ENCODE assay signal across 9 cellular contexts in genomic region chr2:44952143-44952805, GRCh38. TPM values are rescaled to one million over a fixed set of nuclear protein-coding genes. Genes with fewer than 3 reads are reported as not detected.
DNase-seq lines count a peak whose midpoint lies in the region; ATAC-seq, FAIRE-seq and TF ChIP-seq lines count a peak whose summit lies in the region.
"Had no signal": no experiment of that assay in that cellular context is flagged by ENCODE, and none has a peak within 500 bp of the region (broad histone marks: within the 10 kb centered on the region; RNA-seq: fewer than 3 reads in every experiment).

No MANE protein-coding gene starts in this region.

- H3K9me1 ChIP-seq in keratinocyte (ENCODE audit: control insufficient read depth, extremely low read depth, insufficient read depth, low read length) = no peaks in the 10 kb centered on the region

- no peak for ATAC-seq in HG02678 (IDR thresholded peaks at IDR 0.05; ENCODE audit: unreplicated experiment)
- no peak for ATAC-seq in GM19328 (IDR thresholded peaks at IDR 0.05; ENCODE audit: unreplicated experiment)

- CTCF ChIA-PET in HEK293 (lab: Yijun Ruan, JAX) = interaction anchor here (0.6 to 0.7 kb wide), 3 partner anchors 456 to 1233 kb away, joined by 3 to 5 read pairs (median 3); no protein-coding TSS in a partner anchor

- H3K36me3 ChIP-seq in HEK293 (ENCODE audit: control insufficient read depth in 2 of 2, insufficient read depth in 1 of 2, low read length in 2 of 2) = no peaks in the 10 kb centered on the region
- H3K36me3 ChIP-seq in breast epithelium = no peaks in the 10 kb centered on the region
- no peaks in the 10 kb centered on the region for H3K36me3 ChIP-seq in keratinocyte (ENCODE audit: control insufficient read depth in 2 of 2, extremely low read depth in 1 of 2, insufficient read depth in 2 of 2, low read length in 2 of 2)

- peaks cover 3% of the 10 kb centered on the region for H3K4me1 ChIP-seq in HEK293 (ENCODE audit: control insufficient read depth, insufficient read depth, low read length)
- peaks cover 3 to 7% of the 10 kb centered on the region in 2 donors for H3K4me1 ChIP-seq in breast epithelium
- H3K4me1 ChIP-seq in keratinocyte (ENCODE audit: control insufficient read depth, extremely low read depth, insufficient read depth, low read length) = peaks cover 16% of the 10 kb centered on the region

- no peak overlapping the region for H3K4me3 ChIP-seq in HEK293 (ENCODE audit: low read depth, low read length)
- peak overlapping the region; percentile 34 to 64 (median 39) for H3K4me3 ChIP-seq in breast epithelium
- peak overlapping the region; percentile 11 to 65 (median 39) for H3K4me3 ChIP-seq in keratinocyte (ENCODE audit: control insufficient read depth in 2 of 3, extremely low read depth in 1 of 3, insufficient read depth in 2 of 3, low read depth in 1 of 3, low read length in 3 of 3)

- no peak overlapping the region for H2AFZ ChIP-seq in keratinocyte (ENCODE audit: control insufficient read depth, low read length)

- no peaks in the 10 kb centered on the region for H4K20me1 ChIP-seq in keratinocyte (ENCODE audit: control insufficient read depth, extremely low read depth, insufficient read depth, low read length)

- POLR2A ChIA-PET in HEK293 (lab: Yijun Ruan, JAX) = no interaction called here

- intact Hi-C loops in breast epithelium (cut with DNase I; ENCODE audit: low total_unique reads) = no loop called here

- H3K9ac ChIP-seq in keratinocyte (ENCODE audit: control insufficient read depth, extremely low read depth, insufficient read depth, low read length) = no peak overlapping the region

- dilution Hi-C loops in keratinocyte (cut with MboI; ENCODE audit: extremely low pct_ligation_motif_present, low sequenced_read_pairs) = loop anchor here (25.0 kb wide), 1 partner anchor 465 kb away; no protein-coding TSS in a partner anchor

- H3K79me2 ChIP-seq in keratinocyte (ENCODE audit: control insufficient read depth, insufficient read depth, low read length) = no peaks in the 10 kb centered on the region

- FAIRE-seq in keratinocyte (lab: Jason Lieb, UNC) = no peak

- H3K4me2 ChIP-seq in keratinocyte (ENCODE audit: control insufficient read depth, extremely low read depth, insufficient read depth, low read depth, low read length) = peak overlapping the region; percentile 83

- TF ChIP-seq POLR2A in breast epithelium (IDR thresholded peaks at IDR 0.05) = no peak

- no peak for TF ChIP-seq CTCF in HEK293 (tag by site-specific recombination; IDR thresholded peaks at IDR 0.05)
- peak in 2 of 3 donors; percentile 23 to 29 for TF ChIP-seq CTCF in breast epithelium (IDR thresholded peaks at IDR 0.05)
- TF ChIP-seq CTCF in keratinocyte (optimal IDR thresholded peaks at IDR 0.05 in 1 of 3, IDR thresholded peaks at IDR 0.05 in 1 of 3, conservative IDR thresholded peaks at IDR 0.05 in 1 of 3; ENCODE audit: extremely low read depth in 1 of 3, insufficient read depth in 2 of 3, low read length in 3 of 3) = peak; percentile 57 to 85 (median 73)

- H3K27ac ChIP-seq in HEK293 (ENCODE audit: extremely low read depth, low read depth, low read length) = no peak overlapping the region
- H3K27ac ChIP-seq in breast epithelium = no peak overlapping the region
- no peak overlapping the region for H3K27ac ChIP-seq in keratinocyte (ENCODE audit: control insufficient read depth, insufficient read depth, low read length)

- no peaks in the 10 kb centered on the region for H3K9me3 ChIP-seq in HEK293 (ENCODE audit: control insufficient read depth, insufficient read depth, low read depth, low read length)
- no peaks in the 10 kb centered on the region for H3K9me3 ChIP-seq in breast epithelium
- no peaks in the 10 kb centered on the region for H3K9me3 ChIP-seq in keratinocyte (ENCODE audit: control insufficient read depth, low read depth, low read length)

- DNase-seq in EH (ENCODE audit: low read depth) = peak; percentile 54
- peak; percentile 66 for DNase-seq in NCI-H526 treated with DMSO at 0.1 percent for 48 hours (lab: John Stamatoyannopoulos, UW)
- DNase-seq in breast epithelium (ENCODE audit: low spot score in 2 of 2) = no peak
- no peak for DNase-seq in keratinocyte (ENCODE audit: low read depth, low spot score)
- peak; percentile 18 to 27 for DNase-seq in stimulated activated CD8-positive, alpha-beta memory T cell treated with anti-CD3 and anti-CD28 coated beads, Interleukin-15, amount 100 ng/mL, for 48 hours (ENCODE audit: low read depth in 2 of 2)

- H3K27me3 ChIP-seq in breast epithelium (peaks cover 2 to 74% of the 10 kb centered on the region in 2 donors), keratinocyte (ENCODE audit: control insufficient read depth, extremely low read depth, insufficient read depth, low read length) (peaks cover 67% of the 10 kb centered on the region)

TF ChIP-seq in HEK293, 187 proteins besides CTCF, POLR2A, EP300 and RAD21:
- peak; percentile 4; the same call in 1 of the 2 replicates for TF ChIP-seq ZNF654 (tag by site-specific recombination; IDR thresholded peaks at IDR 0.05; ENCODE audit: low read depth)
- TF ChIP-seq ZNF335 (tag by site-specific recombination; conservative IDR thresholded peaks at IDR 0.05) = peak; percentile 70; the same call in 1 of the 2 replicates
- no peak for TF ChIP-seq ZNF830 (tag by site-specific recombination; IDR thresholded peaks at IDR 0.05; ENCODE audit: low read depth)

RNA-seq across cellular contexts. Expression of gene SIX3, which starts 10.8 kb away (rescaled TPM):
- total RNA-seq in breast epithelium = not detected
- not detected in 3 replicates for polyA plus RNA-seq in keratinocyte
- polyA plus RNA-seq in keratinocyte (2011; ENCODE audit: low read depth) = not detected
- polyA plus RNA-seq in keratinocyte (2011; cell fraction: cytosol; rRNA removed) = not detected in 2 replicates
- not detected in 2 replicates for polyA plus RNA-seq in keratinocyte (2011; cell fraction: nucleus; rRNA removed)
- not detected in 2 replicates for polyA plus RNA-seq in keratinocyte (2012; ENCODE audit: low replicate concordance)
- polyA minus RNA-seq in keratinocyte = not detected in 3 replicates
- not detected for polyA minus RNA-seq in keratinocyte (2011; cell fraction: cytosol; rRNA and poly(A)+ RNA removed)
- not detected in 2 replicates for polyA minus RNA-seq in keratinocyte (2011; cell fraction: nucleus; rRNA and poly(A)+ RNA removed)

RNA-seq across cellular contexts. Expression of gene SIX2, which starts 57.0 kb away (rescaled TPM):
- total RNA-seq in breast epithelium = 1 to 10 TPM in 2 of 3 donors, under 1 TPM in 1; 0.98 to 3.5 (median 1.5) TPM
- polyA plus RNA-seq in keratinocyte = not detected in 3 replicates
- polyA plus RNA-seq in keratinocyte (2011; ENCODE audit: low read depth) = not detected
- polyA plus RNA-seq in keratinocyte (2011; cell fraction: cytosol; rRNA removed) = 0.02 and 0.03 TPM in 2 replicates
- not detected in 2 replicates for polyA plus RNA-seq in keratinocyte (2011; cell fraction: nucleus; rRNA removed)
- not detected in 2 replicates for polyA plus RNA-seq in keratinocyte (2012; ENCODE audit: low replicate concordance)
- not detected in 3 replicates for polyA minus RNA-seq in keratinocyte
- polyA minus RNA-seq in keratinocyte (2011; cell fraction: cytosol; rRNA and poly(A)+ RNA removed) = not detected
- 0.32 TPM in 1 of 2 replicates, not detected in the other for polyA minus RNA-seq in keratinocyte (2011; cell fraction: nucleus; rRNA and poly(A)+ RNA removed)
- total RNA-seq: activated CD8-positive, alpha-beta memory T cell treated with anti-CD3 and anti-CD28 coated beads for 36 hours had no signal

Comparison
In these comparisons a context has a peak if more than half of its experiments do, and no peak if none do; other contexts are left out.
1. DNase-seq: peak in EH (single experiment), NCI-H526 treated with DMSO at 0.1 percent for 48 hours (single experiment) and stimulated activated CD8-positive, alpha-beta memory T cell treated with anti-CD3 and anti-CD28 coated beads, Interleukin-15, amount 100 ng/mL, for 48 hours (2 of 2); none in breast epithelium (0 of 2) and keratinocyte (single experiment).